ENCODE assay signal across 12 cellular contexts in genomic region chr11:96241351-96241841, GRCh38.
DNase-seq lines count a peak whose midpoint lies in the region; ATAC-seq and TF ChIP-seq lines count a peak whose summit lies in the region.
"Had no signal": no experiment of that assay in that cellular context is flagged by ENCODE, and none has a peak within 500 bp of the region (broad histone marks: within the 10 kb centered on the region; RNA-seq: fewer than 3 reads in every experiment).

No MANE protein-coding gene starts in this region.

- no peak for TF ChIP-seq CTCF in lower lobe of right lung (IDR thresholded peaks at IDR 0.05)

- 66% methylated on average over 5 of the region's 5 CpGs for WGBS in right cardiac atrium

- intact Hi-C loops in right cardiac atrium (cut with DNase I) = loop anchor here in 1 of 4 donors (5.0 kb wide), 1 partner anchor 101 kb away; the partner anchor contains the start of gene MAML2
- intact Hi-C loops in cardiac septum (cut with DNase I) = no loop called here
- intact Hi-C loops in lower lobe of right lung (cut with DNase I) = no loop called here

- H3K9me3 ChIP-seq in right cardiac atrium (ENCODE audit: control insufficient read depth, low read length) (no peaks in the 10 kb centered on the region), lower lobe of right lung (no peaks in the 10 kb centered on the region)
- H3K9me3 ChIP-seq: ovary had no signal

- ATAC-seq in right cardiac atrium (no peak), lower lobe of right lung (no peak), HG02763 (IDR thresholded peaks at IDR 0.05; ENCODE audit: unreplicated experiment) (no peak), GM19351 (IDR thresholded peaks at IDR 0.05; ENCODE audit: unreplicated experiment) (no peak), HG03439 (IDR thresholded peaks at IDR 0.05; ENCODE audit: unreplicated experiment) (no peak)

- no peak overlapping the region for H3K4me3 ChIP-seq in right cardiac atrium (ENCODE audit: low read length)
- no peak overlapping the region for H3K4me3 ChIP-seq in lower lobe of right lung
- H3K4me3 ChIP-seq: ovary had no signal

- H3K27me3 ChIP-seq in right cardiac atrium (ENCODE audit: control insufficient read depth, insufficient read depth) (no peaks in the 10 kb centered on the region), lower lobe of right lung (ENCODE audit: low read depth) (no peaks in the 10 kb centered on the region)
- H3K27me3 ChIP-seq: ovary had no signal

- no peak for DNase-seq in right cardiac atrium
- DNase-seq in cardiac septum (ENCODE audit: low spot score) = no peak
- DNase-seq in SK-MEL-5 (ENCODE audit: low read depth, low spot score) = peak; percentile 42
- no peak for DNase-seq in lower lobe of right lung
- DNase-seq in stimulated activated naive CD4-positive, alpha-beta T cell treated with Interleukin-2 at 50 U/mL for 16 hours (lab: John Stamatoyannopoulos, UW) = no peak
- DNase-seq: EL, foreskin melanocyte, ovary had no signal

- H3K27ac ChIP-seq in right cardiac atrium (ENCODE audit: low read length) = peak overlapping the region; percentile 26
- peak overlapping the region; percentile 86 for H3K27ac ChIP-seq in lower lobe of right lung
- H3K27ac ChIP-seq: KMS-11, ovary had no signal

- in situ Hi-C loops in SK-MEL-5 (cut with HindIII; ENCODE audit: low pct_unique_long_range_greater_than_20kb, low sequenced_read_pairs) = no loop called here

- no peaks in the 10 kb centered on the region for H3K36me3 ChIP-seq in lower lobe of right lung
- H3K36me3 ChIP-seq: ovary had no signal

- H3K4me1 ChIP-seq in right cardiac atrium (ENCODE audit: control insufficient read depth, insufficient read depth, low read length) (peaks cover 3% of the 10 kb centered on the region), lower lobe of right lung (peaks cover 59% of the 10 kb centered on the region)
